In genomic region chr9:727767-728166, GRCh38 we compare ENCODE assay signal across 29 cellular contexts.
DNase-seq lines count a peak whose midpoint lies in the region; ATAC-seq and TF ChIP-seq lines count a peak whose summit lies in the region.
"Had no signal": no experiment of that assay in that cellular context is flagged by ENCODE, and none has a peak within 500 bp of the region (broad histone marks: within the 10 kb centered on the region; RNA-seq: fewer than 3 reads in every experiment).

No MANE protein-coding gene starts in this region.

- H3K9me2 ChIP-seq in hepatocyte (replicated peaks; ENCODE audit: insufficient read depth) = no peaks in the 10 kb centered on the region

- H3K27me3 ChIP-seq in iPS-20b (ENCODE audit: insufficient read depth, low read length) (no peaks in the 10 kb centered on the region), thyroid gland (no peaks in the 10 kb centered on the region), hepatocyte (no peaks in the 10 kb centered on the region)
- H3K27me3 ChIP-seq: esophagus squamous epithelium had no signal

- peaks cover 32% of the 10 kb centered on the region for H3K4me1 ChIP-seq in iPS-20b (ENCODE audit: insufficient read depth, low read length)
- peaks cover 0 to 26% of the 10 kb centered on the region in 2 donors for H3K4me1 ChIP-seq in thyroid gland
- no peaks in the 10 kb centered on the region for H3K4me1 ChIP-seq in hepatocyte (ENCODE audit: insufficient read depth)

- H3K9ac ChIP-seq in iPS-20b (ENCODE audit: low read depth, low read length) = no peak overlapping the region
- H3K9ac ChIP-seq: KMS-11 had no signal

- H4K20me1 ChIP-seq in hepatocyte (ENCODE audit: insufficient read depth, poor library complexity, severe bottlenecking) = no peaks in the 10 kb centered on the region

- no peaks in the 10 kb centered on the region for H3K9me3 ChIP-seq in iPS-20b (ENCODE audit: insufficient read depth, low read depth, low read length)
- H3K9me3 ChIP-seq in thyroid gland = no peaks in the 10 kb centered on the region
- H3K9me3 ChIP-seq in hepatocyte (ENCODE audit: low read depth) = no peaks in the 10 kb centered on the region
- H3K9me3 ChIP-seq: esophagus squamous epithelium had no signal

- H3K27ac ChIP-seq in coronary artery = peak overlapping the region; percentile 46 to 54
- peak overlapping the region; percentile 11 for H3K27ac ChIP-seq in iPS-20b (ENCODE audit: low read length)
- peak overlapping the region in 2 of 3 donors; percentile 38 to 52 for H3K27ac ChIP-seq in thyroid gland
- H3K27ac ChIP-seq in hepatocyte = no peak overlapping the region
- H3K27ac ChIP-seq: 22Rv1, esophagus squamous epithelium, KMS-11 had no signal

- no peak overlapping the region for H3K4me2 ChIP-seq in hepatocyte
- H3K4me2 ChIP-seq: KMS-11 had no signal

- H3K36me3 ChIP-seq in iPS-20b (ENCODE audit: insufficient read depth, low read depth, low read length) (peaks cover 23% of the 10 kb centered on the region), thyroid gland (peaks cover 18 to 19% of the 10 kb centered on the region in 2 donors), hepatocyte (replicated peaks; ENCODE audit: insufficient read depth, low read depth) (no peaks in the 10 kb centered on the region)

- no peak for TF ChIP-seq POLR2A in thyroid gland (IDR thresholded peaks at IDR 0.05)

- DNase-seq in DMS53 (lab: John Stamatoyannopoulos, UW) (peak; percentile 2), DMS53 treated with DMSO at 0.1 percent for 48 hours (lab: John Stamatoyannopoulos, UW; ENCODE audit: unreplicated experiment) (no peak), coronary artery (ENCODE audit: low spot score) (no peak), thyroid gland (no peak), NAMALWA (ENCODE audit: low spot score) (no peak), hepatocyte (ENCODE audit: low spot score) (no peak)
- DNase-seq: activated CD4-positive, alpha-beta T cell treated with anti-CD3 and anti-CD28 coated beads, Interleukin-2, amount 50 U/mL, for 48 hours; activated CD4-positive, CD25-positive, alpha-beta regulatory T cell treated with anti-CD3 and anti-CD28 coated beads, Interleukin-2, amount 50 U/mL, for 72 hours; activated T-cell treated with anti-CD3 and anti-CD28 coated beads, Interleukin-2, amount 50 U/mL, for 72 hours; C1 segment of cervical spinal cord; central memory CD4-positive, alpha-beta T cell; COR-L47; DMS79 treated with DMSO at 0.1 percent for 48 hours; esophagus squamous epithelium; GF-D8; HFFc6; hypothalamus; NCI-H1417 treated with DMSO at 0.1 percent for 48 hours; NCI-H2029 treated with DMSO at 0.1 percent for 48 hours; Right ventricle myocardium superior; stimulated activated naive B cell treated with anti-CD40 and anti-IgM and Interleukin-4, amounts not matched to agents 10 μg/mL and 1 μg/mL and 100 μg/mL, for 72 hours; T-helper 17 cell had no signal

- WGBS in thyroid gland, 2 donors = 30 to 32% methylated on average over 1 of the region's 1 CpG
- WGBS in hepatocyte (ENCODE audit: low lambda C conversion rate, missing lambda C conversion rate) = 47% methylated on average over 1 of the region's 1 CpG

- TF ChIP-seq CTCF in coronary artery (IDR thresholded peaks at IDR 0.05) (no peak), thyroid gland (IDR thresholded peaks at IDR 0.05) (no peak), hepatocyte (IDR thresholded peaks at IDR 0.05; ENCODE audit: poor library complexity) (no peak)

- H3K79me2 ChIP-seq in hepatocyte = peaks cover 36% of the 10 kb centered on the region

- no peak overlapping the region for H3K4me3 ChIP-seq in coronary artery
- no peak overlapping the region for H3K4me3 ChIP-seq in iPS-20b (ENCODE audit: low read length)
- H3K4me3 ChIP-seq in thyroid gland (replicated peaks in 1 of 3) = no peak overlapping the region
- H3K4me3 ChIP-seq in hepatocyte = no peak overlapping the region
- H3K4me3 ChIP-seq: esophagus squamous epithelium, lung had no signal

- no peak for ATAC-seq in GM21423 (IDR thresholded peaks at IDR 0.05; ENCODE audit: unreplicated experiment)
- ATAC-seq: activated T-cell treated with anti-CD3 and anti-CD28 coated beads, Interleukin-2, amount 50 U/mL, for 72 hours; Panc1; SK-N-SH treated with all-trans-retinoic acid at 6 μM for 48 hours; stimulated activated naive B cell treated with anti-CD40 and anti-IgM and Interleukin-4, amounts not matched to agents 10 μg/mL and 1 μg/mL and 100 μg/mL, for 72 hours; T-helper 17 cell had no signal

- intact Hi-C loops in thyroid gland (cut with DNase I) = no loop called here

- no peak overlapping the region for H2AFZ ChIP-seq in hepatocyte
